In the genomic region with DNA sequence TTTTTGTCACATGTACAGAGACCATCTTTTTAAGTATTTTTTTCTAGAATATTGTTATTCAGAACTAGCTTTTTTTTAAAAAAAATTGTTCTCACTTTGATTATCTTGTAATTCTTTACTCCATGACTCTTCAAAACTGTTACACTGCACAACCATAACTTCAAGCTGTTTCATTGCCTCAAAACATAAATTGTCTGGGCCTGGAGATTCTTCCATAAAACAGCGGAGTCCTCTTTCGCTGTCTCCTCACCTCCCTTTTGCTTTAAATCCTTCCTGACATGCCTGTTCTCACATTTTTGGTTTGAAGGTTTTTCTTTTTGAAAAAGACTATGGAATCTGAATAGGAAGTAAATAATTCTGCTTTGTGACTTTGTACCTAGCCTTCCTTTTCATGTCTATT, we compare ENCODE assay signal across 24 cellular contexts.
"Had no signal": no experiment of that assay in that cellular context is flagged by ENCODE, and none has a peak within 500 bp of the region (broad histone marks: within the 10 kb centered on the region; RNA-seq: fewer than 3 reads in every experiment).

No MANE protein-coding gene starts in this region.

- H3K27me3 Mint-ChIP-seq: stimulated activated memory B cell treated with anti-CD40 and anti-IgM and Interleukin-4, amounts not matched to agents 10 μg/mL and 1 μg/mL and 100 μg/mL, for 72 hours; stimulated activated naive CD8-positive, alpha-beta T cell treated with anti-CD3 and anti-CD28 coated beads, Interleukin-15, amount 100 ng/mL, for 72 hours; type B pancreatic cell had no signal

- H3K4me3 Mint-ChIP-seq: naive thymus-derived CD4-positive, alpha-beta T cell; natural killer cell treated with Interleukin-12 subunit alpha and Interleukin-12 subunit beta and Interleukin-15 and Interleukin-18, amount 100 ng/mL, for 72 hours; neural progenitor cell; stimulated activated memory B cell treated with anti-CD40 and anti-IgM and Interleukin-4, amounts not matched to agents 10 μg/mL and 1 μg/mL and 100 μg/mL, for 72 hours; stimulated activated naive CD8-positive, alpha-beta T cell treated with anti-CD3 and anti-CD28 coated beads, Interleukin-15, amount 100 ng/mL, for 72 hours; type B pancreatic cell had no signal

- H3K36me3 Mint-ChIP-seq: natural killer cell treated with Interleukin-12 subunit alpha and Interleukin-12 subunit beta and Interleukin-15 and Interleukin-18, amount 100 ng/mL, for 72 hours; stimulated activated memory B cell treated with anti-CD40 and anti-IgM and Interleukin-4, amounts not matched to agents 10 μg/mL and 1 μg/mL and 100 μg/mL, for 72 hours had no signal

- H3K27ac Mint-ChIP-seq: naive thymus-derived CD4-positive, alpha-beta T cell; natural killer cell treated with Interleukin-12 subunit alpha and Interleukin-12 subunit beta and Interleukin-15 and Interleukin-18, amount 100 ng/mL, for 72 hours; neural progenitor cell; stimulated activated memory B cell treated with anti-CD40 and anti-IgM and Interleukin-4, amounts not matched to agents 10 μg/mL and 1 μg/mL and 100 μg/mL, for 72 hours; stimulated activated naive CD8-positive, alpha-beta T cell treated with anti-CD3 and anti-CD28 coated beads, Interleukin-15, amount 100 ng/mL, for 72 hours; type B pancreatic cell had no signal

- H3K4me1 Mint-ChIP-seq: naive thymus-derived CD4-positive, alpha-beta T cell; neural progenitor cell; stimulated activated naive CD8-positive, alpha-beta T cell treated with anti-CD3 and anti-CD28 coated beads, Interleukin-15, amount 100 ng/mL, for 72 hours had no signal

- DNase-seq: heart left ventricle; hypothalamus; islet precursor cell; left colon; left ventricle myocardium inferior; mesendoderm; midbrain; mucosa of descending colon; naive thymus-derived CD4-positive, alpha-beta T cell; occipital lobe; psoas muscle; right lobe of liver; stimulated activated CD4-positive, alpha-beta T cell treated with anti-CD3 and anti-CD28 coated beads, Interleukin-1b, Interleukin-23, amount 100 ng/mL, for 48 hours; stimulated activated CD4-positive, alpha-beta T cell treated with anti-CD3 and anti-CD28 coated beads, Interleukin-2, amount 100 ng/mL, for 48 hours; stimulated activated CD4-positive, alpha-beta T cell treated with anti-CD3 and anti-CD28 coated beads, Interleukin-4, amount 100 ng/mL, for 4 hours; stimulated activated CD8-positive, alpha-beta memory T cell treated with anti-CD3 and anti-CD28 coated beads, Interleukin-4, amount 100 ng/mL, for 48 hours; stimulated activated naive CD4-positive, alpha-beta T cell treated with Interleukin-2 at 50 U/mL for 16 hours; stimulated activated naive CD8-positive, alpha-beta T cell treated with anti-CD3 and anti-CD28 coated beads, Interleukin-15, amount 100 ng/mL, for 72 hours; substantia nigra; uterus had no signal
